15 cellular contexts compared by ENCODE assay signal in the genomic region with DNA sequence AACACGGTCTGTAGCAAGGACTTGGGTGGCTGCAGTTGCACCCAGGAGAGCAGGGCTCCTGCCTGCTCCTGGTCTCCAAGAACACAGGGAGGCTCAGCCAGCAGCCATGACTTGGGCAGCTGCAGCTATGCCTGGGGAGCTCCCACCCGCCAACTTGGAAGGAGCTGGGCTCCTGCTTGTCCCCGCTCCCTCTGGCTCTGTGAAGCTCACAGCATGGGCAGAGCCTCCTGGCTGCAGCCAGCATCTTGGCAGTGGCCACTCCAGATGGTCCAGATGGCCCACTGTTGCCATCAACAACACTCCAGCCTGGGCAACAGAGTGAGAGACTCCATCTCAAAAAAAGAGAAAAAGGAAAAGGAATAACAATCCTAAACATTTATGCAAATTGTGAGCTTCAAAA. TPM values are rescaled to one million over a fixed set of nuclear protein-coding genes. Genes with fewer than 3 reads are reported as not detected.
DNase-seq lines count a peak whose midpoint lies in the region; ATAC-seq and TF ChIP-seq lines count a peak whose summit lies in the region.
"Had no signal": no experiment of that assay in that cellular context is flagged by ENCODE, and none has a peak within 500 bp of the region (broad histone marks: within the 10 kb centered on the region; RNA-seq: fewer than 3 reads in every experiment).

No MANE protein-coding gene starts in this region.

- no peak overlapping the region for H3K9ac ChIP-seq in endodermal cell (ENCODE audit: extremely low read depth, low read length, poor library complexity, severe bottlenecking)

- H3K4me1 ChIP-seq in endodermal cell (ENCODE audit: control insufficient read depth, insufficient read depth, low read length), result no peaks in the 10 kb centered on the region

- H3K27me3 ChIP-seq in endodermal cell (ENCODE audit: control insufficient read depth, insufficient read depth, low read length, poor library complexity, severe bottlenecking), result no peaks in the 10 kb centered on the region

- H3K27ac ChIP-seq in endodermal cell (ENCODE audit: low read depth, low read length), result no peak overlapping the region

- H3K4me1 Mint-ChIP-seq in endodermal cell, result peaks cover 3% of the 10 kb centered on the region

- no peak overlapping the region for H3K4me3 Mint-ChIP-seq in endodermal cell
- H3K4me3 Mint-ChIP-seq: CD4-positive, alpha-beta T cell; GM23338 had no signal

- H3K36me3 Mint-ChIP-seq in endodermal cell (ENCODE audit: low read depth), result peaks cover 65% of the 10 kb centered on the region

- peak overlapping the region; percentile 10 for H3K4me3 ChIP-seq in endodermal cell (ENCODE audit: low read length)
- H3K4me3 ChIP-seq: GM23338 had no signal

- no peak for TF ChIP-seq CTCF in endodermal cell (conservative IDR thresholded peaks at IDR 0.05)

- WGBS in endodermal cell (ENCODE audit: insufficient coverage in 1 of 2, insufficient read length in 1 of 2), 2 experiments, result 93% methylated on average over 3 of the region's 3 CpGs; no CpG with 5 or more reads in 1 of the 2 experiments

- H3K27ac Mint-ChIP-seq in endodermal cell, result no peak overlapping the region
- H3K27ac Mint-ChIP-seq: CD4-positive, alpha-beta T cell; GM23338 had no signal

- no peaks in the 10 kb centered on the region for H3K27me3 Mint-ChIP-seq in endodermal cell (ENCODE audit: insufficient read depth)
- H3K27me3 Mint-ChIP-seq: CD4-positive, alpha-beta T cell had no signal

- no peak for ATAC-seq in GM21367 (IDR thresholded peaks at IDR 0.05; ENCODE audit: unreplicated experiment)
- ATAC-seq: GM23338, HepG2 had no signal

- peak; percentile 16 to 38 for DNase-seq in NCI-H524 (lab: John Stamatoyannopoulos, UW)
- DNase-seq in NCI-H524 treated with DMSO at 0.1 percent for 48 hours (lab: John Stamatoyannopoulos, UW), result no peak
- peak; percentile 48 to 85 for DNase-seq in NCI-H446 (lab: John Stamatoyannopoulos, UW)
- no peak for DNase-seq in endodermal cell
- no peak for DNase-seq in SHP77 (lab: John Stamatoyannopoulos, UW)
- no peak for DNase-seq in activated CD4-positive, alpha-beta T cell treated with anti-CD3 and anti-CD28 coated beads, Interleukin-2, amount 50 U/mL, for 1 hour
- DNase-seq: 8988T; AML-193; Calu3; CD4-positive, alpha-beta T cell; DMS53; H7 had no signal

- H3K9me3 Mint-ChIP-seq in endodermal cell, result peaks cover 74% of the 10 kb centered on the region
- H3K9me3 Mint-ChIP-seq: CD4-positive, alpha-beta T cell had no signal

- peaks cover 10% of the 10 kb centered on the region for H3K36me3 ChIP-seq in endodermal cell (ENCODE audit: control insufficient read depth, insufficient read depth, low read length)

- peaks cover 81% of the 10 kb centered on the region for H3K9me3 ChIP-seq in endodermal cell (ENCODE audit: control insufficient read depth, low read length)

RNA-seq across cellular contexts. Expression of gene ZSCAN30, which starts 5.2 kb away (rescaled TPM):
- 10 to 100 TPM; 20.1 to 29.6 TPM for total RNA-seq in endodermal cell
- polyA plus RNA-seq in endodermal cell (2013, experiment 1 of 2), result 14.9 TPM
- polyA plus RNA-seq in endodermal cell (2013, experiment 2 of 2), result 13.5 TPM

RNA-seq across cellular contexts. Expression of gene ZNF397, which starts 44.0 kb away (rescaled TPM):
- 10 to 100 TPM; 44.1 to 64.6 TPM for total RNA-seq in endodermal cell
- 43.1 TPM for polyA plus RNA-seq in endodermal cell (2013, experiment 1 of 2)
- 37.0 TPM for polyA plus RNA-seq in endodermal cell (2013, experiment 2 of 2)

RNA-seq across cellular contexts. Expression of gene ZNF24, which starts 59.4 kb away (rescaled TPM):
- total RNA-seq in endodermal cell, result 10 to 100 TPM; 74.7 to 92.1 TPM
- polyA plus RNA-seq in endodermal cell (2013, experiment 1 of 2), result 52.9 TPM
- 53.0 TPM for polyA plus RNA-seq in endodermal cell (2013, experiment 2 of 2)

Comparison
In these comparisons a context has a peak if more than half of its experiments do, and no peak if none do; other contexts are left out.
1. DNase-seq: peak in NCI-H524 (2 of 2) and NCI-H446 (2 of 2); none in NCI-H524 treated with DMSO at 0.1 percent for 48 hours (single experiment), endodermal cell (single experiment), SHP77 (0 of 2) and activated CD4-positive, alpha-beta T cell treated with anti-CD3 and anti-CD28 coated beads, Interleukin-2, amount 50 U/mL, for 1 hour (single experiment).